In the genomic region with DNA sequence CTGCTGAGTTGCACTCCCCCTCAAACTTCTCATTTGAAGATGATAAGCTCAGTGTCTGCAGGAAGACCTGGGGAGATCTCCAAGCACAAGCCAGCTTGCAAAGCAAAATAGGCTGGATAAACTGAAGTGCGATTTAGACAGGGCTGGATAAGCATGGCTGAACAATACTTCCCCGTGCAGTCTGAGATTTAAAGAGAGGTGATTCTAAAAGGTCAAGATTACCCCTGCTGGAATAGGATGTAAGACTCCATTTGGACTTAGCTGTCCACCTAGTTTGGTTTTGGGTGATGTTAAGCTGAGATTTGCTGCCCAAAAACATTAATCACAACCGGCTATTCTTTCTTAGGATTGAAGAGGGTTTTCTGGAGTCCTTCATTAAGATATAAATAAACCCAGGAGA, we compare ENCODE assay signal across 9 cellular contexts.
"Had no signal": no experiment of that assay in that cellular context is flagged by ENCODE, and none has a peak within 500 bp of the region (broad histone marks: within the 10 kb centered on the region; RNA-seq: fewer than 3 reads in every experiment).

No MANE protein-coding gene starts in this region.

- H3K27ac ChIP-seq: esophagus muscularis mucosa, ovary, skin epidermis, tibial artery had no signal

- ATAC-seq: activated CD8-positive, alpha-beta memory T cell treated with anti-CD3 and anti-CD28 coated beads, Interleukin-2, amount 10 ng/mL, durations not matched to agents 7 days and 5 days; activated naive CD4-positive, alpha-beta T cell treated with anti-CD3 and anti-CD28 coated beads, Interleukin-2, amount 50 U/mL, for 72 hours; activated T-cell treated with anti-CD3 and anti-CD28 coated beads, Interleukin-2, amount 50 U/mL, for 4 hours; left cardiac atrium had no signal

- H3K4me3 ChIP-seq: esophagus muscularis mucosa, ovary, skin epidermis, tibial artery had no signal

- H3K36me3 ChIP-seq: esophagus muscularis mucosa, ovary, tibial artery had no signal

- DNase-seq: activated CD8-positive, alpha-beta memory T cell treated with anti-CD3 and anti-CD28 coated beads, Interleukin-2, amount 10 ng/mL, durations not matched to agents 7 days and 5 days; activated effector memory CD4-positive, alpha-beta T cell treated with anti-CD3 and anti-CD28 coated beads, Interleukin-2, amount 50 U/mL, for 16 hours; activated T-cell treated with anti-CD3 and anti-CD28 coated beads, Interleukin-2, amount 50 U/mL, for 4 hours; left cardiac atrium; ovary; tibial artery had no signal

- H3K9me3 ChIP-seq: esophagus muscularis mucosa, ovary, tibial artery had no signal

- H3K27me3 ChIP-seq: esophagus muscularis mucosa, ovary, tibial artery had no signal
